In genomic region chr10:48507933-48508830, GRCh38 we compare ENCODE assay signal across 14 cellular contexts.
A peak's percentile ranks its signal among the peaks of the same experiment; 100 is the strongest.
DNase-seq lines count a peak whose midpoint lies in the region; ATAC-seq, FAIRE-seq and TF ChIP-seq lines count a peak whose summit lies in the region.
"Had no signal": no experiment of that assay in that cellular context is flagged by ENCODE, and none has a peak within 500 bp of the region (broad histone marks: within the 10 kb centered on the region; RNA-seq: fewer than 3 reads in every experiment).

No MANE protein-coding gene starts in this region.

- no peak for TF ChIP-seq CTCF in adrenal gland (IDR thresholded peaks at IDR 0.05)

- ATAC-seq in GM21737 (IDR thresholded peaks at IDR 0.05; ENCODE audit: unreplicated experiment) = no peak
- ATAC-seq: GM23338 had no signal

- DNase-seq in AG20443 (ENCODE audit: low spot score) (peak; percentile 49), HCEC 1CT (peak; percentile 17), adrenal gland (peak in 5 of 7 donors; percentile 29 to 66 (median 47)), kidney tubule cell (ENCODE audit: low spot score) (peak; percentile 11), HTR-8/SVneo (ENCODE audit: insufficient read length, low spot score) (no peak), HAP-1 (ENCODE audit: low spot score in 2 of 2) (no peak)
- DNase-seq in activated effector memory CD4-positive, alpha-beta T cell treated with Interleukin-2 at 50 U/mL for 16 hours = no peak
- DNase-seq: activated naive CD8-positive, alpha-beta T cell treated with anti-CD3 and anti-CD28 coated beads for 36 hours; esophagus squamous epithelium; NCI-H510A; T-helper 9 cell had no signal

- no peak for FAIRE-seq in HTR-8/SVneo (lab: Jason Lieb, UNC)

- H3K9me3 ChIP-seq in adrenal gland (replicated peaks in 1 of 3) (no peaks in the 10 kb centered on the region), HAP-1 (no peaks in the 10 kb centered on the region)
- H3K9me3 ChIP-seq: esophagus squamous epithelium had no signal

- intact Hi-C loops in adrenal gland (cut with DNase I) = loop anchor here in 1 of 2 donors (10.0 kb wide), 1 partner anchor 143 kb away; no protein-coding TSS in a partner anchor

- in situ Hi-C loops in HAP-1 (cut with MboI; ENCODE audit: low sequenced_read_pairs) = no loop called here

- no peak overlapping the region for H3K27ac ChIP-seq in adrenal gland
- H3K27ac ChIP-seq: esophagus squamous epithelium, parathyroid adenoma had no signal

- H3K27me3 ChIP-seq in adrenal gland = no peaks in the 10 kb centered on the region
- H3K27me3 ChIP-seq in HAP-1 (ENCODE audit: low read depth) = no peaks in the 10 kb centered on the region
- H3K27me3 ChIP-seq: esophagus squamous epithelium had no signal

- no peaks in the 10 kb centered on the region for H3K4me1 ChIP-seq in adrenal gland (replicated peaks in 1 of 2)
- no peaks in the 10 kb centered on the region for H3K4me1 ChIP-seq in HAP-1

- no peak for TF ChIP-seq POLR2A in adrenal gland (IDR thresholded peaks at IDR 0.05)

- 82 to 86% (median 84%) methylated on average over 3 to 7 of the region's 7 CpGs for WGBS in adrenal gland, 4 donors

- H3K36me3 ChIP-seq in adrenal gland (replicated peaks in 1 of 2) (no peaks in the 10 kb centered on the region), HAP-1 (replicated peaks) (no peaks in the 10 kb centered on the region)
- H3K36me3 ChIP-seq: esophagus squamous epithelium had no signal

- H3K4me3 ChIP-seq in adrenal gland (no peak overlapping the region), HAP-1 (no peak overlapping the region)
- H3K4me3 ChIP-seq: esophagus squamous epithelium, GM23338 had no signal

Comparison
In these comparisons a context has a peak if more than half of its experiments do, and no peak if none do; other contexts are left out.
1. DNase-seq: peak in AG20443 (single experiment), HCEC 1CT (single experiment), adrenal gland (5 of 7) and kidney tubule cell (single experiment); none in HTR-8/SVneo (single experiment), HAP-1 (0 of 2) and activated effector memory CD4-positive, alpha-beta T cell treated with Interleukin-2 at 50 U/mL for 16 hours (single experiment).